Comparison of ENCODE assay signal across 8 cellular contexts in genomic region chr3:168095611-168096209, GRCh38. TPM values are rescaled to one million over a fixed set of nuclear protein-coding genes. Genes with fewer than 3 reads are reported as not detected.
DNase-seq lines count a peak whose midpoint lies in the region; ATAC-seq lines count a peak whose summit lies in the region.

Gene GOLIM4 (minus strand): TSS chr3:168095924. CDS start chr3:168095285, 639 bp downstream.

- no peaks in the 10 kb centered on the region for H3K9me3 ChIP-seq in mucosa of rectum (ENCODE audit: control insufficient read depth in 2 of 2, low read length in 2 of 2)

- peaks cover 11 to 28% of the 10 kb centered on the region in 2 donors for H3K4me1 Mint-ChIP-seq in stimulated activated naive B cell treated with anti-CD40 and anti-IgM and Interleukin-4, amounts not matched to agents 10 μg/mL and 1 μg/mL and 100 μg/mL, for 72 hours

- peak within 1 kb of the TSS; percentile 96 to 98 for H3K4me3 Mint-ChIP-seq in stimulated activated naive B cell treated with anti-CD40 and anti-IgM and Interleukin-4, amounts not matched to agents 10 μg/mL and 1 μg/mL and 100 μg/mL, for 72 hours

- H3K36me3 Mint-ChIP-seq in stimulated activated naive B cell treated with anti-CD40 and anti-IgM and Interleukin-4, amounts not matched to agents 10 μg/mL and 1 μg/mL and 100 μg/mL, for 72 hours: peaks cover 0 to 1% of the 10 kb centered on the region in 2 donors

- H3K27me3 ChIP-seq in mucosa of rectum (ENCODE audit: control insufficient read depth in 2 of 2, insufficient read depth in 2 of 2, low read length in 2 of 2): no peaks in the 10 kb centered on the region

- H3K27ac ChIP-seq in mucosa of rectum (ENCODE audit: low read depth in 2 of 2, low read length in 2 of 2): peak within 1 kb of the TSS; percentile 96 to 97

- DNase-seq in DMS153 (lab: John Stamatoyannopoulos, UW): peak; percentile 91
- peak; percentile 97 for DNase-seq in HT-29 (ENCODE audit: low spot score)
- peak; percentile 94 for DNase-seq in NOMO-1 treated with dmso at 0.1 percent for 144 hours (lab: John Stamatoyannopoulos, UW; ENCODE audit: unreplicated experiment)
- peak; percentile 36 for DNase-seq in activated T-cell treated with anti-CD3 and anti-CD28 coated beads for 24 hours (ENCODE audit: low read depth)
- peak; percentile 97 for DNase-seq in stimulated activated naive B cell treated with anti-CD40 and anti-IgM and Interleukin-4, amounts not matched to agents 10 μg/mL and 1 μg/mL and 100 μg/mL, for 72 hours

- peak within 1 kb of the TSS; percentile 73 to 82 for H3K9ac ChIP-seq in mucosa of rectum (ENCODE audit: low read depth in 1 of 2, low read length in 2 of 2)

- H3K4me1 ChIP-seq in mucosa of rectum (ENCODE audit: control insufficient read depth in 2 of 2, insufficient read depth in 2 of 2, low read length in 2 of 2): peaks cover 23 to 43% of the 10 kb centered on the region in 2 donors

- H3K4me3 ChIP-seq in mucosa of rectum (ENCODE audit: low read length in 2 of 2): peak within 1 kb of the TSS; percentile 79 to 94

- ATAC-seq in GM21390 (IDR thresholded peaks at IDR 0.05; ENCODE audit: unreplicated experiment) (peak; percentile 81), esophagus mucosa (peak; percentile 98)
- ATAC-seq in stimulated activated naive B cell treated with anti-CD40 and anti-IgM and Interleukin-4, amounts not matched to agents 10 μg/mL and 1 μg/mL and 100 μg/mL, for 72 hours (replicated peaks): peak; percentile 83 to 84

- H3K36me3 ChIP-seq in mucosa of rectum (ENCODE audit: control insufficient read depth in 2 of 2, insufficient read depth in 2 of 2, low read length in 2 of 2): no peaks in the 10 kb centered on the region

- H3K27ac Mint-ChIP-seq in stimulated activated naive B cell treated with anti-CD40 and anti-IgM and Interleukin-4, amounts not matched to agents 10 μg/mL and 1 μg/mL and 100 μg/mL, for 72 hours: peak within 1 kb of the TSS; percentile 98

- H3K27me3 Mint-ChIP-seq in stimulated activated naive B cell treated with anti-CD40 and anti-IgM and Interleukin-4, amounts not matched to agents 10 μg/mL and 1 μg/mL and 100 μg/mL, for 72 hours: peaks cover 0 to 1% of the 10 kb centered on the region in 2 donors

- H3K9me3 Mint-ChIP-seq in stimulated activated naive B cell treated with anti-CD40 and anti-IgM and Interleukin-4, amounts not matched to agents 10 μg/mL and 1 μg/mL and 100 μg/mL, for 72 hours: no peaks in the 10 kb centered on the region

RNA-seq across cellular contexts. Expression of gene GOLIM4, which starts in this region (rescaled TPM):
- 20.2 and 21.4 TPM in 2 replicates for total RNA-seq in HT-29 (2014; rRNA removed; shearing (Covaris generic))
- total RNA-seq in esophagus mucosa: 8.6 TPM

Comparison
In these comparisons a context has a peak if more than half of its experiments do, and no peak if none do; other contexts are left out.
1. Peak in every context shown above with its lines: DNase-seq, ATAC-seq, H3K4me3 ChIP-seq and H3K27ac ChIP-seq.
2. DNase-seq: peak in every context shown above with its lines; median percentile 97 in HT-29; 97 in stimulated activated naive B cell treated with anti-CD40 and anti-IgM and Interleukin-4, amounts not matched to agents 10 μg/mL and 1 μg/mL and 100 μg/mL, for 72 hours; 94 in NOMO-1 treated with dmso at 0.1 percent for 144 hours; 91 in DMS153; 36 in activated T-cell treated with anti-CD3 and anti-CD28 coated beads for 24 hours.